Comparison of ENCODE assay signal across 19 cellular contexts in the genomic region with DNA sequence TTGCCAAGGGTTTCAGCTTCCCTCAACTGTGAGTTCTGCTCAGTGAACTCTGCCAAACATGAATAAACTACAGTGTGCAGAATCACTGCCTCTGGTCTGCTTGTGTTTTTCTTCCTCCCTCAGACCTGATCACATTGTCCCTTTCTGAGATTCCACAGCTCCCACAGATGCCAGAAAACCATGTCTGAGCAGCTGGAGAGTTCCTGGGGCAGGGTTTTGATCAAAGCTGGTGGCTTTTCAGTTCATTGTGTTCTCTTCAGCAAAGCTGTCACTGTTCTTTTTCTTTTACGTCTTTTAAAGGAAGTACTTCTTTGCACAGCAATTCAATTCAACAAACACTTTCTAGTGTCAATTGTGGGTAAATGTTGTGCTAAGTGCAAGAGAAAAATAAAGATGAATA.
DNase-seq lines count a peak whose midpoint lies in the region; ATAC-seq and TF ChIP-seq lines count a peak whose summit lies in the region.
"Had no signal": no experiment of that assay in that cellular context is flagged by ENCODE, and none has a peak within 500 bp of the region (broad histone marks: within the 10 kb centered on the region; RNA-seq: fewer than 3 reads in every experiment).

No MANE protein-coding gene starts in this region.

- no peak overlapping the region for H3K27ac ChIP-seq in suprapubic skin
- H3K27ac ChIP-seq: PC-9 had no signal

- no peaks in the 10 kb centered on the region for H3K27me3 ChIP-seq in suprapubic skin

- no peaks in the 10 kb centered on the region for H3K27me3 Mint-ChIP-seq in nephron progenitor cell (ENCODE audit: low read depth, poor library complexity)
- H3K27me3 Mint-ChIP-seq: B cell; CD4-positive, CD25-positive, alpha-beta regulatory T cell had no signal

- no peaks in the 10 kb centered on the region for H3K36me3 ChIP-seq in suprapubic skin

- H3K4me3 ChIP-seq in suprapubic skin = no peak overlapping the region
- H3K4me3 ChIP-seq: PC-9 had no signal

- H3K36me3 Mint-ChIP-seq in nephron progenitor cell (ENCODE audit: low read depth) = no peaks in the 10 kb centered on the region
- H3K36me3 Mint-ChIP-seq: CD4-positive, CD25-positive, alpha-beta regulatory T cell had no signal

- peaks cover 28% of the 10 kb centered on the region for H3K4me1 Mint-ChIP-seq in nephron progenitor cell
- H3K4me1 Mint-ChIP-seq: B cell; CD4-positive, CD25-positive, alpha-beta regulatory T cell had no signal

- no peaks in the 10 kb centered on the region for H3K4me1 ChIP-seq in suprapubic skin
- H3K4me1 ChIP-seq: Caco-2 had no signal

- no peaks in the 10 kb centered on the region for H3K9me3 Mint-ChIP-seq in nephron progenitor cell

- no peak overlapping the region for H3K4me3 Mint-ChIP-seq in nephron progenitor cell
- H3K4me3 Mint-ChIP-seq: B cell; CD4-positive, CD25-positive, alpha-beta regulatory T cell had no signal

- TF ChIP-seq EP300 in suprapubic skin (IDR thresholded peaks at IDR 0.05) = no peak

- no peak for TF ChIP-seq CTCF in nephron progenitor cell (IDR thresholded peaks at IDR 0.05)
- no peak for TF ChIP-seq CTCF in suprapubic skin (IDR thresholded peaks at IDR 0.05)

- TF ChIP-seq POLR2A in suprapubic skin (IDR thresholded peaks at IDR 0.05) = no peak

- no peak for ATAC-seq in HG03571 (IDR thresholded peaks at IDR 0.05; ENCODE audit: unreplicated experiment)

- DNase-seq in cerebellar cortex (ENCODE audit: low spot score) (peak; percentile 42), globus pallidus (ENCODE audit: low spot score) (peak; percentile 7), nephron progenitor cell (peak; percentile 2), superior temporal gyrus (ENCODE audit: extremely low spot score) (peak; percentile 70), NCI-H2171 (lab: John Stamatoyannopoulos, UW) (no peak), suprapubic skin (ENCODE audit: low spot score in 2 of 2) (no peak)
- DNase-seq: ACHN; Caco-2; CD4-positive, CD25-positive, alpha-beta regulatory T cell; DMS153; GOT3; KBM-7; NCI-H1436 treated with DMSO at 0.1 percent for 48 hours; NCI-H2029 treated with DMSO at 0.1 percent for 48 hours; NCI-H510A; NCI-H774; PC-9 had no signal

- no peaks in the 10 kb centered on the region for H3K9me3 ChIP-seq in suprapubic skin
- H3K9me3 ChIP-seq: Caco-2 had no signal

- H3K27ac Mint-ChIP-seq in nephron progenitor cell = peak overlapping the region; percentile 88
- H3K27ac Mint-ChIP-seq: B cell; CD4-positive, CD25-positive, alpha-beta regulatory T cell had no signal

- 29% methylated on average over 1 of the region's 1 CpG for WGBS in suprapubic skin

Comparison
In these comparisons a context has a peak if more than half of its experiments do, and no peak if none do; other contexts are left out.
1. DNase-seq: peak in cerebellar cortex (single experiment), globus pallidus (single experiment), nephron progenitor cell (single experiment) and superior temporal gyrus (single experiment); none in NCI-H2171 (single experiment) and suprapubic skin (0 of 2).